In the genomic region with DNA sequence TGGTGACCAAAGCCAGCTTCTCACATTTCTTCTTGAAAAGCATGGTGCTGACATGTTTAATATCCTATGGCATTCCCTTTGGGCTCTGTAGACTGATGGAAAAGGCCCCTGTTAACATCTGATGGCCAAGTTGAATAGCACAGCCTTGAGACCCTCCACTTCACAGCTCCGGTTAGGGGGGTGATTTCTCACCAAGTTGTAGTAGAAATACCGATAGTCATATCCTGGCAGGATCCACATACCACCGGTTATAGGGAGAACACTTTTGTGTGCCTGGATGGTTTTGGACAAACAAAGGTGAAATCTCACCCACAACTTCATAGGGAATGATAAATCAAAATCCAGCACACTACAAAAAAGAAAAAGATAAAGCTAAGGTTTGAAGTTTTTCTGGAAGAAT, we compare ENCODE assay signal across 16 cellular contexts.
"Had no signal": no experiment of that assay in that cellular context is flagged by ENCODE, and none has a peak within 500 bp of the region (broad histone marks: within the 10 kb centered on the region; RNA-seq: fewer than 3 reads in every experiment).

No MANE protein-coding gene starts in this region.

- H3K27ac Mint-ChIP-seq: naive B cell; stimulated activated naive B cell treated with anti-CD40 and anti-IgM and Interleukin-4, amounts not matched to agents 10 μg/mL and 1 μg/mL and 100 μg/mL, for 72 hours; stimulated activated naive CD8-positive, alpha-beta T cell treated with anti-CD3 and anti-CD28 coated beads, Interleukin-15, amount 100 ng/mL, for 72 hours had no signal

- H3K4me1 ChIP-seq: colonic mucosa, sigmoid colon, testis, tibial nerve had no signal

- H3K27ac ChIP-seq: colonic mucosa, hepatocyte, sigmoid colon, skin epidermis, testis, tibial nerve had no signal

- H3K9me3 ChIP-seq: colonic mucosa, testis had no signal

- H3K36me3 ChIP-seq: colonic mucosa, sigmoid colon, tibial nerve had no signal

- DNase-seq: colonic mucosa; dermis blood vessel endothelial cell; head of caudate nucleus; left colon; mammary epithelial cell; naive B cell; nephron progenitor cell; sigmoid colon; stimulated activated CD4-positive, alpha-beta T cell treated with anti-CD3 and anti-CD28 coated beads, Interleukin-2, amount 100 ng/mL, for 24 hours; stimulated activated CD4-positive, alpha-beta T cell treated with anti-CD3 and anti-CD28 coated beads, Interleukin-4, amount 100 ng/mL, for 4 hours; stimulated activated naive B cell treated with anti-CD40 and anti-IgM and Interleukin-4, amounts not matched to agents 10 μg/mL and 1 μg/mL and 100 μg/mL, for 72 hours; stimulated activated naive CD8-positive, alpha-beta T cell treated with anti-CD3 and anti-CD28 coated beads, Interleukin-15, amount 100 ng/mL, for 72 hours; testis had no signal

- H2AFZ ChIP-seq: hepatocyte had no signal

- H3K36me3 Mint-ChIP-seq: naive B cell had no signal

- H3K4me3 ChIP-seq: colonic mucosa, hepatocyte, sigmoid colon, skin epidermis, testis, tibial nerve had no signal

- ATAC-seq: left colon; stimulated activated naive B cell treated with anti-CD40 and anti-IgM and Interleukin-4, amounts not matched to agents 10 μg/mL and 1 μg/mL and 100 μg/mL, for 72 hours; stimulated activated naive CD8-positive, alpha-beta T cell treated with anti-CD3 and anti-CD28 coated beads, Interleukin-15, amount 100 ng/mL, for 72 hours had no signal

- H3K4me3 Mint-ChIP-seq: naive B cell; nephron progenitor cell; stimulated activated naive B cell treated with anti-CD40 and anti-IgM and Interleukin-4, amounts not matched to agents 10 μg/mL and 1 μg/mL and 100 μg/mL, for 72 hours; stimulated activated naive CD8-positive, alpha-beta T cell treated with anti-CD3 and anti-CD28 coated beads, Interleukin-15, amount 100 ng/mL, for 72 hours had no signal

- H3K27me3 Mint-ChIP-seq: naive B cell; stimulated activated naive B cell treated with anti-CD40 and anti-IgM and Interleukin-4, amounts not matched to agents 10 μg/mL and 1 μg/mL and 100 μg/mL, for 72 hours had no signal

- H3K27me3 ChIP-seq: colonic mucosa, hepatocyte, sigmoid colon, testis, tibial nerve had no signal

- H3K4me2 ChIP-seq: hepatocyte had no signal
